18 cellular contexts compared by ENCODE assay signal in genomic region chr18:61702007-61702406, GRCh38.
DNase-seq lines count a peak whose midpoint lies in the region; ATAC-seq, FAIRE-seq and TF ChIP-seq lines count a peak whose summit lies in the region.
"Had no signal": no experiment of that assay in that cellular context is flagged by ENCODE, and none has a peak within 500 bp of the region (broad histone marks: within the 10 kb centered on the region; RNA-seq: fewer than 3 reads in every experiment).

No MANE protein-coding gene starts in this region.

- no peak overlapping the region for H3K4me3 ChIP-seq in bronchial epithelial cell (ENCODE audit: low read depth, low read length)
- H3K4me3 ChIP-seq: gastrocnemius medialis, neural progenitor cell had no signal

- TF ChIP-seq CTCF in bronchial epithelial cell (IDR thresholded peaks at IDR 0.05; ENCODE audit: insufficient read depth, low read length, severe bottlenecking) (no peak), CD14-positive monocyte (IDR thresholded peaks at IDR 0.05) (no peak)

- intact Hi-C loops in CD14-positive monocyte (cut with micrococcal nuclease): loop anchor here in 1 of 2 donors (10.0 kb wide), 1 partner anchor 93 kb away; no protein-coding TSS in a partner anchor

- H3K27me3 Mint-ChIP-seq in CD14-positive monocyte (ENCODE audit: low read depth in 3 of 3): peaks cover 1 to 18% (median 4%) of the 10 kb centered on the region in 3 donors

- FAIRE-seq in bronchial epithelial cell (lab: Jason Lieb, UNC): no peak

- H3K4me1 Mint-ChIP-seq in CD14-positive monocyte: no peaks in the 10 kb centered on the region

- H3K27ac Mint-ChIP-seq in CD14-positive monocyte: no peak overlapping the region
- H3K27ac Mint-ChIP-seq: neural progenitor cell had no signal

- H3K27me3 ChIP-seq in bronchial epithelial cell (ENCODE audit: control insufficient read depth, insufficient read depth, low read length): no peaks in the 10 kb centered on the region
- H3K27me3 ChIP-seq: BE2C, gastrocnemius medialis, neural progenitor cell had no signal

- peaks cover 2 to 14% (median 7%) of the 10 kb centered on the region in 7 donors for H3K9me3 Mint-ChIP-seq in CD14-positive monocyte

- ATAC-seq in GM21717 (IDR thresholded peaks at IDR 0.05; ENCODE audit: unreplicated experiment) (no peak), GM21381 (IDR thresholded peaks at IDR 0.05; ENCODE audit: unreplicated experiment) (no peak)
- ATAC-seq: gastrocnemius medialis, sciatic nerve had no signal

- H3K4me3 Mint-ChIP-seq in CD14-positive monocyte: no peak overlapping the region
- H3K4me3 Mint-ChIP-seq: neural progenitor cell had no signal

- peak; percentile 61 for DNase-seq in AG08395 (ENCODE audit: low spot score)
- peak; percentile 49 for DNase-seq in HCEC 1CT
- DNase-seq in bronchial epithelial cell (ENCODE audit: low read depth): peak; percentile 85
- peak; percentile 73 for DNase-seq in iris pigment epithelial cell (ENCODE audit: low read depth)
- DNase-seq in stimulated activated CD4-positive, alpha-beta T cell treated with anti-CD3 and anti-CD28 coated beads, Interleukin-2, amount 100 ng/mL, for 48 hours: no peak
- no peak for DNase-seq in CD14-positive monocyte (ENCODE audit: low spot score)
- DNase-seq: activated CD4-positive, alpha-beta T cell treated with anti-CD3 and anti-CD28 coated beads, Interleukin-2, amount 50 U/mL, for 4 hours; activated T-cell treated with anti-CD3 and anti-CD28 coated beads, Interleukin-2, amount 50 U/mL, for 48 hours; BE2C; DMS153; gastrocnemius medialis; NCI-H146; NCI-H524; trophoblast cell had no signal

- no peaks in the 10 kb centered on the region for H3K36me3 Mint-ChIP-seq in CD14-positive monocyte

- no peaks in the 10 kb centered on the region for H3K36me3 ChIP-seq in bronchial epithelial cell (ENCODE audit: control insufficient read depth, insufficient read depth, low read length)
- H3K36me3 ChIP-seq: BE2C, gastrocnemius medialis, neural progenitor cell had no signal

Comparison
In these comparisons a context has a peak if more than half of its experiments do, and no peak if none do; other contexts are left out.
1. DNase-seq: peak in AG08395 (single experiment), HCEC 1CT (single experiment), bronchial epithelial cell (single experiment) and iris pigment epithelial cell (single experiment); none in stimulated activated CD4-positive, alpha-beta T cell treated with anti-CD3 and anti-CD28 coated beads, Interleukin-2, amount 100 ng/mL, for 48 hours (0 of 2) and CD14-positive monocyte (single experiment).